ENCODE assay signal across 8 cellular contexts in the genomic region with DNA sequence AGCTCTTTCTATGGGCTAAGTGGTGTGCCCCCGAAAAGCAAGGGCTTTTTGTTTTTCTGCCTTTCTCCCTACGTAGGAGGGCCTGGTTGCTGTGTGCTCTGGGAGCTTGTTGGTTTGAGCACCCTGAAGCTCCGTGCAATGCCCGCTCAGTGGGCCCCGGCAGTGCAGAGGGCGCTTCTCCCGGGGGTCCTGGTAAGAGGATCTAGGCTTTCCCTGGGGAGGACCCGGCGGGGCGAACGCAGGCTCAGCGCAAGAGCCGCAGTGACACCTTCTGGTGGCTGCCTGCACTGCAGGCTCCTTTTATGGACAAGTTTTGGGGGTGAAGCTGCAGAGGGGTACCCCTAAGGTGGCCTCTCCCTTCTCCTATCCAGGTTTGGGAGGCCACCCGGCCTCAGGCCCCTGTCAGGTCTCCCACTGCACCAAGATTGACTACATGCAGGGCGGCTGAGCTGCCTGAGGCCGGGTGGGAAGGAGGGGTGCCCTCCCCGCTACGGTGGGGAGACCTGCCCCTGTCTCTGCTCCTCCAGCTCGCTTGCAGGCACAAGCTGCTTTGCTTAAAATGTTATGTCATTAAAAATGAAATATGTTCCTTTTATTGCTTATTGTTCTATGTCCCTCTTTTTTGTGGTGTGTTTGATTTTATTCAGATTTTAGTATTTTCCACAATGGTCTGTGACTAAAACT.
DNase-seq lines count a peak whose midpoint lies in the region; ATAC-seq and TF ChIP-seq lines count a peak whose summit lies in the region.

No MANE protein-coding gene starts in this region.

- H3K4me1 ChIP-seq in endodermal cell (ENCODE audit: control insufficient read depth, insufficient read depth, low read length): no peaks in the 10 kb centered on the region
- H3K4me1 ChIP-seq in parathyroid adenoma: no peaks in the 10 kb centered on the region
- H3K4me1 ChIP-seq in gastrocnemius medialis: no peaks in the 10 kb centered on the region

- in situ Hi-C loops in gastrocnemius medialis (cut with MboI; ENCODE audit: low sequenced_read_pairs in 4 of 4): loop anchor here in 1 of 4 donors (25.0 kb wide), 2 partner anchors 297 to 472 kb away; no protein-coding TSS in a partner anchor

- TF ChIP-seq POLR2A in gastrocnemius medialis (IDR thresholded peaks at IDR 0.05): no peak

- no peaks in the 10 kb centered on the region for H3K4me1 Mint-ChIP-seq in endodermal cell

- H3K27ac ChIP-seq in endodermal cell (ENCODE audit: low read depth, low read length): no peak overlapping the region
- no peak overlapping the region for H3K27ac ChIP-seq in parathyroid adenoma
- no peak overlapping the region for H3K27ac ChIP-seq in gastrocnemius medialis

- H3K36me3 Mint-ChIP-seq in endodermal cell (ENCODE audit: low read depth): no peaks in the 10 kb centered on the region

- H3K4me3 ChIP-seq in GM06990 (replicated peaks; ENCODE audit: low read depth, low read length): no peak overlapping the region
- H3K4me3 ChIP-seq in Jurkat, Clone E6-1 (ENCODE audit: low read length): no peak overlapping the region
- no peak overlapping the region for H3K4me3 ChIP-seq in endodermal cell (ENCODE audit: low read length)
- H3K4me3 ChIP-seq in parathyroid adenoma (ENCODE audit: low read depth, low read length): no peak overlapping the region
- no peak overlapping the region for H3K4me3 ChIP-seq in gastrocnemius medialis

- H3K4me3 Mint-ChIP-seq in endodermal cell: peak overlapping the region; percentile 31

- H3K79me2 ChIP-seq in parathyroid adenoma: no peaks in the 10 kb centered on the region

- H3K9me3 Mint-ChIP-seq in endodermal cell: no peaks in the 10 kb centered on the region

- H3K27me3 Mint-ChIP-seq in endodermal cell (ENCODE audit: insufficient read depth): no peaks in the 10 kb centered on the region

- no peaks in the 10 kb centered on the region for H3K27me3 ChIP-seq in GM06990 (replicated peaks; ENCODE audit: control insufficient read depth, insufficient read depth, low read length)
- no peaks in the 10 kb centered on the region for H3K27me3 ChIP-seq in endodermal cell (ENCODE audit: control insufficient read depth, insufficient read depth, low read length, poor library complexity, severe bottlenecking)
- H3K27me3 ChIP-seq in parathyroid adenoma (ENCODE audit: control insufficient read depth, insufficient read depth, low read length): no peaks in the 10 kb centered on the region
- no peaks in the 10 kb centered on the region for H3K27me3 ChIP-seq in gastrocnemius medialis

- no peak for DNase-seq in GM06990 (ENCODE audit: extremely low read depth, insufficient read length)
- DNase-seq in Jurkat, Clone E6-1 (ENCODE audit: low read depth, low spot score): peak; percentile 8
- peak; percentile 83 for DNase-seq in endodermal cell
- DNase-seq in NCI-H2171 treated with DMSO at 0.1 percent for 48 hours (lab: John Stamatoyannopoulos, UW): no peak
- DNase-seq in activated effector memory CD4-positive, alpha-beta T cell treated with anti-CD3 and anti-CD28 coated beads, Interleukin-2, amount 50 U/mL, for 16 hours: no peak
- DNase-seq in NCI-H2081 treated with DMSO at 0.1 percent for 48 hours (lab: John Stamatoyannopoulos, UW): no peak
- no peak for DNase-seq in gastrocnemius medialis

- intact Hi-C loops in gastrocnemius medialis (cut with DNase I; ENCODE audit: low total_unique reads): no loop called here

- H3K9me3 ChIP-seq in endodermal cell (ENCODE audit: control insufficient read depth, low read length) (no peaks in the 10 kb centered on the region), parathyroid adenoma (ENCODE audit: control insufficient read depth, low read length) (no peaks in the 10 kb centered on the region), gastrocnemius medialis (no peaks in the 10 kb centered on the region)

- ATAC-seq in gastrocnemius medialis: no peak

- H3K9ac ChIP-seq in endodermal cell (ENCODE audit: extremely low read depth, low read length, poor library complexity, severe bottlenecking) (no peak overlapping the region), parathyroid adenoma (no peak overlapping the region)

- no peak overlapping the region for H2AFZ ChIP-seq in parathyroid adenoma

- 33 to 37% methylated on average over 3 to 19 of the region's 19 CpGs for WGBS in endodermal cell (ENCODE audit: insufficient coverage in 1 of 2, insufficient read length in 1 of 2), 2 experiments

- no peaks in the 10 kb centered on the region for H3K36me3 ChIP-seq in GM06990 (ENCODE audit: control insufficient read depth, insufficient read depth, low read length)
- no peaks in the 10 kb centered on the region for H3K36me3 ChIP-seq in endodermal cell (ENCODE audit: control insufficient read depth, insufficient read depth, low read length)
- no peaks in the 10 kb centered on the region for H3K36me3 ChIP-seq in parathyroid adenoma (ENCODE audit: control insufficient read depth, insufficient read depth, low read length)
- no peaks in the 10 kb centered on the region for H3K36me3 ChIP-seq in gastrocnemius medialis

- no peak overlapping the region for H3K4me2 ChIP-seq in parathyroid adenoma (ENCODE audit: low read length)

- no peak overlapping the region for H3K27ac Mint-ChIP-seq in endodermal cell

- TF ChIP-seq CTCF in GM06990 (IDR thresholded peaks at IDR 0.05; ENCODE audit: insufficient read depth, low read length, poor library complexity, severe bottlenecking) (peak; percentile 49), endodermal cell (conservative IDR thresholded peaks at IDR 0.05) (peak; percentile 99), parathyroid adenoma (IDR thresholded peaks at IDR 0.05) (peak; percentile 45), gastrocnemius medialis (IDR thresholded peaks at IDR 0.05 in 4 of 5, conservative IDR thresholded peaks at IDR 0.05 in 1 of 5) (peak in 2 of 5 experiments; percentile 26 to 29)

Comparison
In these comparisons a context has a peak if more than half of its experiments do, and no peak if none do; other contexts are left out.
1. DNase-seq: peak in Jurkat, Clone E6-1 (single experiment) and endodermal cell (single experiment); none in GM06990 (single experiment), NCI-H2171 treated with DMSO at 0.1 percent for 48 hours (single experiment), activated effector memory CD4-positive, alpha-beta T cell treated with anti-CD3 and anti-CD28 coated beads, Interleukin-2, amount 50 U/mL, for 16 hours (single experiment), NCI-H2081 treated with DMSO at 0.1 percent for 48 hours (single experiment) and gastrocnemius medialis (0 of 2).